ENCODE assay signal across 8 cellular contexts in genomic region chrX:103254171-103254824, GRCh38. TPM values are rescaled to one million over a fixed set of nuclear protein-coding genes. Genes with fewer than 3 reads are reported as not detected.
A peak's percentile ranks its signal among the peaks of the same experiment; 100 is the strongest.
DNase-seq lines count a peak whose midpoint lies in the region; ATAC-seq and TF ChIP-seq lines count a peak whose summit lies in the region.

No MANE protein-coding gene starts in this region.

- peaks cover 14% of the 10 kb centered on the region for H3K4me1 Mint-ChIP-seq in activated naive CD4-positive, alpha-beta T cell treated with anti-CD3 and anti-CD28 coated beads for 36 hours (ENCODE audit: low read depth)

- H3K27ac ChIP-seq in neuronal stem cell (replicated peaks; ENCODE audit: low read length) = peak overlapping the region; percentile 90
- H3K27ac ChIP-seq in uterus = peak overlapping the region; percentile 88

- no peak overlapping the region for H4K91ac ChIP-seq in neuronal stem cell (ENCODE audit: low read depth, low read length, poor library complexity)

- H3K4me2 ChIP-seq in neuronal stem cell (ENCODE audit: insufficient read depth, low read length, poor library complexity, severe bottlenecking) = peak overlapping the region; percentile 37

- no peaks in the 10 kb centered on the region for H3K9me3 ChIP-seq in neuronal stem cell (replicated peaks in 1 of 2; ENCODE audit: control insufficient read depth in 2 of 2, insufficient read depth in 1 of 2, low read depth in 1 of 2, low read length in 2 of 2)
- H3K9me3 ChIP-seq in uterus = no peaks in the 10 kb centered on the region

- H2BK120ac ChIP-seq in neuronal stem cell (ENCODE audit: low read depth, low read length) = no peak overlapping the region

- H3K14ac ChIP-seq in neuronal stem cell (ENCODE audit: low read length) = no peak overlapping the region

- peak; percentile 56 for ATAC-seq in HG02852 (IDR thresholded peaks at IDR 0.05; ENCODE audit: unreplicated experiment)

- no peak overlapping the region for H3K9ac ChIP-seq in neuronal stem cell (ENCODE audit: low read depth, low read length, poor library complexity)

- intact Hi-C loops in activated naive CD4-positive, alpha-beta T cell treated with anti-CD3 and anti-CD28 coated beads for 36 hours (cut with micrococcal nuclease) = loop anchor here (1.0 kb wide), 2 partner anchors 39 to 432 kb away; partner anchors contain the start of genes BEX4 and MORF4L2
- intact Hi-C loops in uterus (cut with DNase I; ENCODE audit: low total_unique reads) = no loop called here

- H3K4me1 ChIP-seq in neuronal stem cell (ENCODE audit: control insufficient read depth in 2 of 2, insufficient read depth in 1 of 2, low read depth in 1 of 2, low read length in 2 of 2) (peaks cover 0 to 2% of the 10 kb centered on the region in 2 donors), uterus (no peaks in the 10 kb centered on the region)

- peaks cover 0 to 21% (median 0%) of the 10 kb centered on the region in 3 experiments for H3K27me3 ChIP-seq in neuronal stem cell (ENCODE audit: control insufficient read depth in 3 of 3, insufficient read depth in 3 of 3, low read depth in 1 of 3, low read length in 3 of 3)
- H3K27me3 ChIP-seq in uterus = no peaks in the 10 kb centered on the region

- WGBS in neuronal stem cell (ENCODE audit: extremely low coverage in 2 of 2, insufficient read length in 2 of 2, insufficient replicate concordance in 1 of 2), 2 donors = no CpG with 5 or more reads among the region's 22 CpGs

- H3K79me1 ChIP-seq in neuronal stem cell (ENCODE audit: low read depth, low read length) = no peaks in the 10 kb centered on the region

- H2BK5ac ChIP-seq in neuronal stem cell (ENCODE audit: low read length) = peak overlapping the region; percentile 11

- H3K4ac ChIP-seq in neuronal stem cell (ENCODE audit: low read length) = no peak overlapping the region

- H2BK15ac ChIP-seq in neuronal stem cell (ENCODE audit: low read length) = no peak overlapping the region

- H3K36me3 ChIP-seq in neuronal stem cell (replicated peaks in 1 of 2; ENCODE audit: control insufficient read depth in 2 of 2, insufficient read depth in 2 of 2, low read length in 2 of 2) (peaks cover 2 to 15% of the 10 kb centered on the region in 2 donors), uterus (no peaks in the 10 kb centered on the region)

- H2AFZ ChIP-seq in neuronal stem cell (ENCODE audit: low read length) = peak overlapping the region; percentile 85

- CTCF ChIA-PET in activated naive CD4-positive, alpha-beta T cell treated with anti-CD3 and anti-CD28 coated beads for 36 hours (lab: Charles Lee) = interaction anchor here (2.2 kb wide), 1 partner anchor 43 kb away, joined by 6 read pairs; no protein-coding TSS in a partner anchor

- no peak for TF ChIP-seq POLR2A in uterus (IDR thresholded peaks at IDR 0.05)

- H3K9me3 Mint-ChIP-seq in activated naive CD4-positive, alpha-beta T cell treated with anti-CD3 and anti-CD28 coated beads for 36 hours = no peaks in the 10 kb centered on the region

- no peak overlapping the region for H2BK12ac ChIP-seq in neuronal stem cell (ENCODE audit: low read length)

- H3K23ac ChIP-seq in neuronal stem cell (ENCODE audit: low read depth, low read length, poor library complexity) = no peak overlapping the region

- no peak overlapping the region for H4K8ac ChIP-seq in neuronal stem cell (ENCODE audit: low read depth, low read length)

- H2AK5ac ChIP-seq in neuronal stem cell (ENCODE audit: low read depth, low read length) = no peak overlapping the region

- DNase-seq in NCI-H526 (lab: John Stamatoyannopoulos, UW) (peak; percentile 13 to 59), NCI-H526 treated with DMSO at 0.1 percent for 48 hours (lab: John Stamatoyannopoulos, UW) (no peak), NCI-H2227 treated with DMSO at 0.1 percent for 48 hours (lab: John Stamatoyannopoulos, UW) (peak; percentile 80), glomerular visceral epithelial cell (ENCODE audit: extremely low spot score) (peak; percentile 48), neuronal stem cell (ENCODE audit: low spot score) (peak; percentile 45), uterus (peak; percentile 40 to 56)
- DNase-seq in activated naive CD4-positive, alpha-beta T cell treated with anti-CD3 and anti-CD28 coated beads for 36 hours = peak; percentile 64

- H3K27ac Mint-ChIP-seq in activated naive CD4-positive, alpha-beta T cell treated with anti-CD3 and anti-CD28 coated beads for 36 hours = peak overlapping the region; percentile 96

- peak overlapping the region; percentile 52 for H3K18ac ChIP-seq in neuronal stem cell (ENCODE audit: low read length)

- H3K4me3 ChIP-seq in neuronal stem cell (ENCODE audit: low read length in 2 of 2) = peak overlapping the region; percentile 73 to 88
- H3K4me3 ChIP-seq in uterus = peak overlapping the region; percentile 41 to 56

- H3K4me3 Mint-ChIP-seq in activated naive CD4-positive, alpha-beta T cell treated with anti-CD3 and anti-CD28 coated beads for 36 hours = peak overlapping the region; percentile 94

- H3K27me3 Mint-ChIP-seq in activated naive CD4-positive, alpha-beta T cell treated with anti-CD3 and anti-CD28 coated beads for 36 hours (ENCODE audit: low read depth) = no peaks in the 10 kb centered on the region

- TF ChIP-seq CTCF in uterus (IDR thresholded peaks at IDR 0.05) = no peak

- H3K36me3 Mint-ChIP-seq in activated naive CD4-positive, alpha-beta T cell treated with anti-CD3 and anti-CD28 coated beads for 36 hours (ENCODE audit: low read depth) = peaks cover 5% of the 10 kb centered on the region

RNA-seq across cellular contexts. Expression of gene TCEAL8, which starts 0.7 kb away (rescaled TPM):
- 10 to 100 TPM; 24.5 to 27.7 TPM for total RNA-seq in activated naive CD4-positive, alpha-beta T cell treated with anti-CD3 and anti-CD28 coated beads for 36 hours
- polyA plus RNA-seq in neuronal stem cell (2013, experiment 1 of 2) = 119 TPM
- polyA plus RNA-seq in neuronal stem cell (2013, experiment 2 of 2) = 123 TPM
- total RNA-seq in uterus = 100 to 1,000 TPM in 3 of 4 donors, 10 to 100 TPM in 1; 56.1 to 181 (median 128) TPM

RNA-seq across cellular contexts. Expression of gene TCEAL5, which starts 22.3 kb away (rescaled TPM):
- total RNA-seq in activated naive CD4-positive, alpha-beta T cell treated with anti-CD3 and anti-CD28 coated beads for 36 hours = under 1 TPM in 1 of 2 experiments, not detected in 1; 0.32 TPM
- polyA plus RNA-seq in neuronal stem cell (2013, experiment 1 of 2) = 5.8 TPM
- polyA plus RNA-seq in neuronal stem cell (2013, experiment 2 of 2) = 4.8 TPM
- 1 to 10 TPM in 2 of 4 donors, not detected in 2; 5.4 to 6.5 TPM for total RNA-seq in uterus

RNA-seq across cellular contexts. Expression of gene BEX4, which starts 39.4 kb away (rescaled TPM):
- 1 to 10 TPM; 8.8 to 9.8 TPM for total RNA-seq in activated naive CD4-positive, alpha-beta T cell treated with anti-CD3 and anti-CD28 coated beads for 36 hours
- polyA plus RNA-seq in neuronal stem cell (2013, experiment 1 of 2) = 136 TPM
- polyA plus RNA-seq in neuronal stem cell (2013, experiment 2 of 2) = 134 TPM
- 10 to 100 TPM; 34.4 to 80.4 (median 49.1) TPM for total RNA-seq in uterus

RNA-seq across cellular contexts. Expression of gene BEX2, which starts 56.5 kb away (rescaled TPM):
- 10 to 100 TPM; 16.0 to 18.9 TPM for total RNA-seq in activated naive CD4-positive, alpha-beta T cell treated with anti-CD3 and anti-CD28 coated beads for 36 hours
- 60.3 TPM for polyA plus RNA-seq in neuronal stem cell (2013, experiment 1 of 2)
- polyA plus RNA-seq in neuronal stem cell (2013, experiment 2 of 2) = 59.9 TPM
- 10 to 100 TPM in 2 of 4 donors, 1 to 10 TPM in 1, not detected in 1; 1.5 to 35.6 (median 15.5) TPM for total RNA-seq in uterus
